Comparison of ENCODE assay signal across 10 cellular contexts in genomic region chr1:236774926-236775325, GRCh38. TPM values are rescaled to one million over a fixed set of nuclear protein-coding genes. Genes with fewer than 3 reads are reported as not detected.
DNase-seq lines count a peak whose midpoint lies in the region; ATAC-seq, FAIRE-seq and TF ChIP-seq lines count a peak whose summit lies in the region.
"Had no signal": no experiment of that assay in that cellular context is flagged by ENCODE, and none has a peak within 500 bp of the region (broad histone marks: within the 10 kb centered on the region; RNA-seq: fewer than 3 reads in every experiment).

No MANE protein-coding gene starts in this region.

- H3K27me3 Mint-ChIP-seq in astrocyte (ENCODE audit: low read depth, unreplicated experiment) = peaks cover 6% of the 10 kb centered on the region

- no peaks in the 10 kb centered on the region for H3K79me2 ChIP-seq in astrocyte (ENCODE audit: insufficient read depth, low read length)

- H2AFZ ChIP-seq in astrocyte (ENCODE audit: low read depth, low read length) = no peak overlapping the region

- H3K4me3 Mint-ChIP-seq in astrocyte (ENCODE audit: unreplicated experiment) = no peak overlapping the region
- H3K4me3 Mint-ChIP-seq: immature natural killer cell had no signal

- peaks cover 4% of the 10 kb centered on the region for H3K4me1 Mint-ChIP-seq in astrocyte (ENCODE audit: low read depth, unreplicated experiment)
- H3K4me1 Mint-ChIP-seq: immature natural killer cell had no signal

- H3K27ac ChIP-seq in astrocyte (ENCODE audit: low read depth, low read length) = no peak overlapping the region
- no peak overlapping the region for H3K27ac ChIP-seq in kidney (ENCODE audit: low read depth in 2 of 2, low read length in 2 of 2)

- H3K27me3 ChIP-seq in astrocyte (ENCODE audit: insufficient read depth, low read length) = no peaks in the 10 kb centered on the region

- TF ChIP-seq CTCF in AG09309 (IDR thresholded peaks at IDR 0.05; ENCODE audit: control insufficient read depth, insufficient read depth, low read depth, low read length, missing control alignments) = peak; percentile 38
- TF ChIP-seq CTCF in astrocyte (IDR thresholded peaks at IDR 0.05; ENCODE audit: insufficient read depth, low read depth, low read length) = peak; percentile 7
- peak; percentile 48 for TF ChIP-seq CTCF in kidney (IDR thresholded peaks at IDR 0.05; ENCODE audit: borderline replicate concordance, extremely low read depth, insufficient read depth)

- DNase-seq in AG09309 (ENCODE audit: low read depth) (no peak), HEK293T (ENCODE audit: extremely low spot score) (peak; percentile 60), astrocyte (ENCODE audit: low read depth) (no peak), kidney (no peak), sciatic nerve (ENCODE audit: low spot score) (no peak)
- DNase-seq in activated CD4-positive, CD25-positive, alpha-beta regulatory T cell treated with anti-CD3 and anti-CD28 coated beads, Interleukin-2, amount 50 U/mL, for 72 hours = no peak
- DNase-seq: activated gamma-delta T cell, immature natural killer cell had no signal

- peaks cover 7% of the 10 kb centered on the region for H3K9me3 Mint-ChIP-seq in astrocyte (ENCODE audit: unreplicated experiment)

- H3K9me3 ChIP-seq in astrocyte (ENCODE audit: insufficient read depth, low read depth, low read length) (peaks cover 3% of the 10 kb centered on the region), kidney (ENCODE audit: control insufficient read depth in 1 of 2, low read length in 2 of 2) (peaks cover 0 to 7% of the 10 kb centered on the region in 2 donors)

- no peak overlapping the region for H3K4me3 ChIP-seq in AG09309 (ENCODE audit: control insufficient read depth, low read depth, low read length)
- H3K4me3 ChIP-seq in astrocyte (ENCODE audit: insufficient read depth, low read depth, low read length) = no peak overlapping the region
- no peak overlapping the region for H3K4me3 ChIP-seq in kidney (ENCODE audit: low read length in 2 of 2)

- H3K27ac Mint-ChIP-seq in astrocyte (ENCODE audit: unreplicated experiment) = no peak overlapping the region
- H3K27ac Mint-ChIP-seq: immature natural killer cell had no signal

- intact Hi-C loops in kidney (cut with DNase I) = no loop called here
- intact Hi-C loops in sciatic nerve (cut with DNase I) = no loop called here

- POLR2A ChIA-PET in HEK293T (lab: Yijun Ruan, JAX) = no interaction called here

- ATAC-seq in GM21367 (IDR thresholded peaks at IDR 0.05; ENCODE audit: unreplicated experiment) = no peak
- no peak for ATAC-seq in sciatic nerve
- ATAC-seq in HG02763 (IDR thresholded peaks at IDR 0.05; ENCODE audit: unreplicated experiment) = no peak

- no peaks in the 10 kb centered on the region for H3K4me1 ChIP-seq in astrocyte (ENCODE audit: insufficient read depth, low read length)
- no peaks in the 10 kb centered on the region for H3K4me1 ChIP-seq in kidney (ENCODE audit: control insufficient read depth in 1 of 2, insufficient read depth in 1 of 2, low read depth in 1 of 2, low read length in 2 of 2)

- H3K9ac ChIP-seq in astrocyte (ENCODE audit: low read length) = no peak overlapping the region
- no peak overlapping the region for H3K9ac ChIP-seq in kidney (ENCODE audit: low read length in 2 of 2)

- no peaks in the 10 kb centered on the region for H3K36me3 Mint-ChIP-seq in astrocyte (ENCODE audit: low read depth, unreplicated experiment)

- no peaks in the 10 kb centered on the region for H3K36me3 ChIP-seq in astrocyte (ENCODE audit: insufficient read depth, low read length)
- H3K36me3 ChIP-seq in kidney (ENCODE audit: control insufficient read depth in 1 of 2, insufficient read depth in 2 of 2, low read length in 2 of 2) = no peaks in the 10 kb centered on the region

- H3K4me2 ChIP-seq in astrocyte (ENCODE audit: low read length) = no peak overlapping the region

- no peaks in the 10 kb centered on the region for H4K20me1 ChIP-seq in astrocyte (ENCODE audit: insufficient read depth, low read length)

- CTCF ChIA-PET in HEK293T (lab: Yijun Ruan, JAX) = interaction anchor here (0.7 kb wide), 1 partner anchor 1468 kb away, joined by 3 read pairs; no protein-coding TSS in a partner anchor

- FAIRE-seq in astrocyte (lab: Jason Lieb, UNC) (no peak), kidney (lab: Jason Lieb, UNC) (no peak)

TF ChIP-seq in HEK293T, 16 proteins besides CTCF, POLR2A, EP300 and RAD21:
- TF ChIP-seq SUZ12 (IDR thresholded peaks at IDR 0.05) (no peak), NFRKB (IDR thresholded peaks at IDR 0.05) (no peak), FOXA1 (IDR thresholded peaks at IDR 0.05) (no peak), LEF1 (IDR thresholded peaks at IDR 0.05; ENCODE audit: borderline replicate concordance) (no peak), BHLHE40 (IDR thresholded peaks at IDR 0.05; ENCODE audit: borderline replicate concordance) (no peak), ELF4 (IDR thresholded peaks at IDR 0.05) (no peak), ZNF384 (IDR thresholded peaks at IDR 0.05) (no peak), PKNOX1 (IDR thresholded peaks at IDR 0.05) (no peak), L3MBTL2 (conservative IDR thresholded peaks at IDR 0.05) (no peak), FOXK2 (IDR thresholded peaks at IDR 0.05) (no peak), HDGF (IDR thresholded peaks at IDR 0.05; ENCODE audit: borderline replicate concordance) (no peak), TARDBP (IDR thresholded peaks at IDR 0.05) (no peak), FOXM1 (IDR thresholded peaks at IDR 0.05; ENCODE audit: borderline replicate concordance) (no peak), SP1 (IDR thresholded peaks at IDR 0.05) (no peak), CTBP1 (IDR thresholded peaks at IDR 0.05; ENCODE audit: borderline replicate concordance) (no peak), ARNT (IDR thresholded peaks at IDR 0.05) (no peak)

RNA-seq across cellular contexts. Expression of gene MTR, which starts 20.2 kb away (rescaled TPM):
- total RNA-seq in astrocyte = 35.8 and 38.7 TPM in 2 replicates
- total RNA-seq in kidney = 61.0 TPM
- polyA plus RNA-seq in kidney (ENCODE audit: insufficient read depth, low read depth, low replicate concordance) = 7.6 TPM
- total RNA-seq in sciatic nerve = 64.0 TPM
